In the genomic region with DNA sequence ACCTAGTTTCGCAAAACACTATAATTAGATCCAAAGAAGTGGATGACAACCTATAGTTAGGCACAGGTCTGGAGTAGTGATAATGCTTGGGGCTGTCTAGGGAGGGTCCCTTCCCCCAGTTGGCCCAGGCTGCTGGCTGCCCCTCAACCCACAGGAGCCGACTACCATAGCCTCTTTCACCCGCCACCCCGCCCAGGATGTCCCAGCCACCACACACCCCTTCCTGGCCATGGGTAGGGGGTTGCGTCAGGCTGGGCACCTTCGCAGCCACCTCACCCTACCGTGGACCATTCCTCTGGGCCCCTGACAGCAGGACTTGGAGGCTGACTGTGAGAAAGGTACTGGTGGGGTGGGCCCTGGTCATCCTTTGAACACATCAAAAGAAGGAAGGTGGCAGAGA, we compare ENCODE assay signal across 1 cellular context.
TF ChIP-seq lines count a peak whose summit lies in the region.

No MANE protein-coding gene starts in this region.

TF ChIP-seq in GM12878, 131 proteins besides CTCF, POLR2A, EP300 and RAD21:
- TF ChIP-seq JUND (IDR thresholded peaks at IDR 0.05; ENCODE audit: low read depth, low read length), result no peak
- TF ChIP-seq, protein P1, sequence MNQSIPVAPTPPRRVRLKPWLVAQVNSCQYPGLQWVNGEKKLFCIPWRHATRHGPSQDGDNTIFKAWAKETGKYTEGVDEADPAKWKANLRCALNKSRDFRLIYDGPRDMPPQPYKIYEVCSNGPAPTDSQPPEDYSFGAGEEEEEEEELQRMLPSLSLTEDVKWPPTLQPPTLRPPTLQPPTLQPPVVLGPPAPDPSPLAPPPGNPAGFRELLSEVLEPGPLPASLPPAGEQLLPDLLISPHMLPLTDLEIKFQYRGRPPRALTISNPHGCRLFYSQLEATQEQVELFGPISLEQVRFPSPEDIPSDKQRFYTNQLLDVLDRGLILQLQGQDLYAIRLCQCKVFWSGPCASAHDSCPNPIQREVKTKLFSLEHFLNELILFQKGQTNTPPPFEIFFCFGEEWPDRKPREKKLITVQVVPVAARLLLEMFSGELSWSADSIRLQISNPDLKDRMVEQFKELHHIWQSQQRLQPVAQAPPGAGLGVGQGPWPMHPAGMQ (IDR thresholded peaks at IDR 0.05; ENCODE audit: borderline replicate concordance), result no peak
- TF ChIP-seq TARDBP (IDR thresholded peaks at IDR 0.05; ENCODE audit: borderline replicate concordance), result no peak
- TF ChIP-seq, protein P2, sequence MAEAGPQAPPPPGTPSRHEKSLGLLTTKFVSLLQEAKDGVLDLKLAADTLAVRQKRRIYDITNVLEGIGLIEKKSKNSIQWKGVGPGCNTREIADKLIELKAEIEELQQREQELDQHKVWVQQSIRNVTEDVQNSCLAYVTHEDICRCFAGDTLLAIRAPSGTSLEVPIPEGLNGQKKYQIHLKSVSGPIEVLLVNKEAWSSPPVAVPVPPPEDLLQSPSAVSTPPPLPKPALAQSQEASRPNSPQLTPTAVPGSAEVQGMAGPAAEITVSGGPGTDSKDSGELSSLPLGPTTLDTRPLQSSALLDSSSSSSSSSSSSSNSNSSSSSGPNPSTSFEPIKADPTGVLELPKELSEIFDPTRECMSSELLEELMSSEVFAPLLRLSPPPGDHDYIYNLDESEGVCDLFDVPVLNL (IDR thresholded peaks at IDR 0.05; ENCODE audit: low read depth, low read length), result no peak
- TF ChIP-seq ZNF384 (IDR thresholded peaks at IDR 0.05; ENCODE audit: borderline replicate concordance, low read depth, low read length), result no peak
- TF ChIP-seq MYC (IDR thresholded peaks at IDR 0.05; ENCODE audit: insufficient read depth, insufficient read length, insufficient replicate concordance, low read length, severe bottlenecking), result no peak
- TF ChIP-seq CUX1 (IDR thresholded peaks at IDR 0.05; ENCODE audit: insufficient replicate concordance, low read depth, low read length), result no peak
- TF ChIP-seq BCL11A (IDR thresholded peaks at IDR 0.05; ENCODE audit: low read depth, low read length), result no peak
- TF ChIP-seq BHLHE40 (IDR thresholded peaks at IDR 0.05; ENCODE audit: borderline replicate concordance in 1 of 2, low read depth in 2 of 2, low read length in 1 of 2), result no peak
- TF ChIP-seq EZH2 (IDR thresholded peaks at IDR 0.05; ENCODE audit: borderline replicate concordance, control insufficient read depth, low read depth, low read length), result no peak
- TF ChIP-seq HDAC6 (IDR thresholded peaks at IDR 0.05; ENCODE audit: unreplicated experiment), result no peak
- TF ChIP-seq NFIC (IDR thresholded peaks at IDR 0.05; ENCODE audit: low read depth, low read length), result no peak
- no peak for TF ChIP-seq RFX5 (IDR thresholded peaks at IDR 0.05; ENCODE audit: low read depth, low read length)
TF ChIP-seq in GM12878: peak in this region for 0.
